ENCODE assay signal across 8 cellular contexts in the genomic region with DNA sequence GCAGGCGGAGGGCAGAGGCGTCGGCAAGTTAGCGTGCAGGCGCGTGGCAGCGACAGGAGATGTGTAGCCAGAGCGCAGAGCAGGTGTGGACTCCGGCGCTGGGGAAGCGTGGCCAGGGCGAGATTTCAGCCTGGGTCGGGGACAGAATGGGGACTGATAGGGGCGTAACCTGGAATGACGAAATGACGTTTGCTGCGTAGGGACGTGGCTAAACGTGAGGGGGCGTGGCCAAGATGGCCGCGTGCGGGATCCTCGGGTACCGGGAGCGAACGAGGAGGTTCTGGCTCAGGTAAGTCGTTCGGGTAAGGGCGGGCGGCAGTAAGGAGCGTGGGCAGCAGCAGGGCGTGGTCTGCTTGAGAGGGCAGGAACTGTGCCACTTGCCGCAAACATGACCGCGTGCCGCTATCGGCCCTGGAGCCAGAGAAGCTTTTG. TPM values are rescaled to one million over a fixed set of nuclear protein-coding genes. Genes with fewer than 3 reads are reported as not detected.
DNase-seq lines count a peak whose midpoint lies in the region; ATAC-seq and TF ChIP-seq lines count a peak whose summit lies in the region.

No MANE protein-coding gene starts in this region.

- H3K27ac ChIP-seq in PC-3 (ENCODE audit: low read length) (peak overlapping the region; percentile 96), parathyroid adenoma (peak overlapping the region; percentile 99), tibial nerve (peak overlapping the region; percentile 96 to 99 (median 98))

- 0 out of 2 replicates have a peak, but pooled peaks cover 8% of the 10 kb centered on the region for H4K20me1 ChIP-seq in PC-3 (ENCODE audit: low read length)

- POLR2A ChIA-PET in PC-3 (lab: Charles Lee; ENCODE audit: unreplicated experiment): interaction anchor here (0.5 to 1.0 kb wide), 3 partner anchors 62 to 201 kb away, joined by 3 to 5 read pairs (median 4); a partner anchor contains a TSS

- peak; percentile 47 to 54 for TF ChIP-seq POLR2A in tibial nerve (IDR thresholded peaks at IDR 0.05)

- TF ChIP-seq CTCF in PC-3 (conservative IDR thresholded peaks at IDR 0.05; ENCODE audit: low read depth, low read length): no peak
- no peak for TF ChIP-seq CTCF in parathyroid adenoma (IDR thresholded peaks at IDR 0.05)
- no peak for TF ChIP-seq CTCF in tibial nerve (IDR thresholded peaks at IDR 0.05)

- H3K79me2 ChIP-seq in PC-3 (ENCODE audit: low read length): peaks cover 53% of the 10 kb centered on the region
- H3K79me2 ChIP-seq in parathyroid adenoma: peaks cover 14% of the 10 kb centered on the region

- H3K4me3 ChIP-seq in PC-3 (ENCODE audit: low read length) (peak overlapping the region; percentile 87), parathyroid adenoma (ENCODE audit: low read depth, low read length) (peak overlapping the region; percentile 87), tibial nerve (peak overlapping the region; percentile 59 to 78 (median 68))

- H3K9me2 ChIP-seq in PC-3 (replicated peaks; ENCODE audit: low read length): no peaks in the 10 kb centered on the region

- peak in 1 of 2 donors; percentile 2 for TF ChIP-seq EP300 in tibial nerve (IDR thresholded peaks at IDR 0.05)

- no peaks in the 10 kb centered on the region for H3K9me3 ChIP-seq in PC-3 (ENCODE audit: low read length)
- H3K9me3 ChIP-seq in parathyroid adenoma (ENCODE audit: control insufficient read depth, low read length): no peaks in the 10 kb centered on the region
- H3K9me3 ChIP-seq in tibial nerve: no peaks in the 10 kb centered on the region

- peaks cover 5% of the 10 kb centered on the region; the same call in 1 of the 2 replicates for H3K36me3 ChIP-seq in PC-3 (ENCODE audit: low read depth, low read length)
- no peaks in the 10 kb centered on the region for H3K36me3 ChIP-seq in parathyroid adenoma (ENCODE audit: control insufficient read depth, insufficient read depth, low read length)
- no peaks in the 10 kb centered on the region for H3K36me3 ChIP-seq in tibial nerve

- DNase-seq in DMS79 treated with DMSO at 0.1 percent for 48 hours (lab: John Stamatoyannopoulos, UW) (peak; percentile 57), HuH-7 (ENCODE audit: low spot score) (peak; percentile 40), PC-3 (peak; percentile 80), activated gamma-delta T cell (lab: John Stamatoyannopoulos, UW) (peak; percentile 63), head of caudate nucleus (peak; percentile 73 to 95 (median 90)), tibial nerve (ENCODE audit: low spot score in 2 of 2) (peak; percentile 65 to 71)

- H3K27me3 ChIP-seq in PC-3 (ENCODE audit: low read length) (no peaks in the 10 kb centered on the region), parathyroid adenoma (ENCODE audit: control insufficient read depth, insufficient read depth, low read length) (no peaks in the 10 kb centered on the region), tibial nerve (no peaks in the 10 kb centered on the region)

- intact Hi-C loops in PC-3 (cut with micrococcal nuclease): loop anchor here (10.0 kb wide), 1 partner anchor 341 kb away; a partner anchor contains a TSS
- intact Hi-C loops in head of caudate nucleus (cut with DNase I): loop anchor here (5.0 kb wide), 1 partner anchor 177 kb away; a partner anchor contains a TSS

- peak overlapping the region; percentile 89 for H3K4me2 ChIP-seq in PC-3 (ENCODE audit: low read length)
- peak overlapping the region; percentile 88 for H3K4me2 ChIP-seq in parathyroid adenoma (ENCODE audit: low read length)

- WGBS in tibial nerve, 2 donors: 0 to 1% methylated on average over 23 to 38 of the region's 38 CpGs

- peak overlapping the region; percentile 99 for H3K9ac ChIP-seq in PC-3 (ENCODE audit: low read length)
- peak overlapping the region; percentile 84 for H3K9ac ChIP-seq in parathyroid adenoma

- peak; percentile 76 for ATAC-seq in GM21528 (IDR thresholded peaks at IDR 0.05; ENCODE audit: low FRiP score, unreplicated experiment)
- ATAC-seq in PC-3: peak; percentile 63

- CTCF ChIA-PET in PC-3 (lab: Charles Lee): no interaction called here

- H2AFZ ChIP-seq in PC-3 (ENCODE audit: low read length) (peak overlapping the region; percentile 88), parathyroid adenoma (peak overlapping the region; percentile 93)

- BruUV-seq in PC-3 (replicated peaks; lab: Mats Ljungman, UMichigan): no TSS peak

- H3F3A ChIP-seq in PC-3 (ENCODE audit: low read length, unreplicated experiment): no peaks in the 10 kb centered on the region

- peaks cover 50% of the 10 kb centered on the region for H3K4me1 ChIP-seq in PC-3 (ENCODE audit: insufficient read depth, low read length)
- no peaks in the 10 kb centered on the region for H3K4me1 ChIP-seq in parathyroid adenoma
- peaks cover 0 to 17% (median 9%) of the 10 kb centered on the region in 4 donors for H3K4me1 ChIP-seq in tibial nerve

RNA-seq across cellular contexts. Expression of a gene that starts 10.9 kb away (rescaled TPM):
- 6.1 and 9.1 TPM in 2 replicates for total RNA-seq in PC-3 (2014; rRNA removed)
- 1 to 10 TPM in 2 of 4 donors, not detected in 2; 1.0 to 1.1 TPM for total RNA-seq in tibial nerve

Comparison
In these comparisons a context has a peak if more than half of its experiments do, and no peak if none do; other contexts are left out.
1. Peak in every context shown above with its lines: DNase-seq, ATAC-seq, H3K4me3 ChIP-seq and H3K27ac ChIP-seq.
2. DNase-seq: peak in every context shown above with its lines; median percentile 90 in head of caudate nucleus; 80 in PC-3; 68 in tibial nerve; 63 in activated gamma-delta T cell; 57 in DMS79 treated with DMSO at 0.1 percent for 48 hours; 40 in HuH-7.